In the genomic region with DNA sequence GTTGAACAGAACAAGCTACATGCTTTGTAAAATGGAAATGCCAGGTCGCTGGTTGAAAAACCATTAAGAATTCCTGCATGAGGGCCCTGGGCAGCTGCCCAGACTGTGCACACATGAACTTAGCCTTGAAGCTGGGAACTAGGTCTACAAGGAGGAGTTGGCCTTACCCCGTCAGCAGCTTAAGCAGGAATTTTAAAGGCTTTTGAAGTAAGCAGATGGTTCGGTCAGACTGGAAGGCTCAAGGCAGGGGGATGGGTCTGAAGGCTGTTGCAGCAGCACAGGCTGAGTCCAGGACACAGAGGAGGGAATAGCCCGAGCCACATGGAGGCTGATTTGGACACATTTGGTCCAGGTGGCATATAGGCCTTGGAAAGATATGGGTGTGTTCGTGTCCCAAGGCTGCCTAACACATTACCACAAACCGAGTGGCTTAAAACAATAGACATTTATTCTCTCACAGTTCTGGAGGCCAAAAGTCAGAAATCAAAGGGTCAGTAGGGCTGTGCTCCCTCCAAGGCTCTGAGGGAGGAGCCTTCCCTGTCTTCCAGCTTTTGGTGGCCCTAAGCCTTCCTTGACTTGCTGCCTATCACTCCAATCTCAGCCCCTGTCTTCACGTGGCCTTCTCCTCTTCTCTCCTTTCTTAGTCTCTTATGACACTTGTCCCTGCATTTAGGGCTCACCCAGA, we compare ENCODE assay signal across 1 cellular context.
TF ChIP-seq lines count a peak whose summit lies in the region.

No MANE protein-coding gene starts in this region.

TF ChIP-seq in GM12891, 5 proteins besides CTCF, POLR2A, EP300 and RAD21 (continued from another document):
- TF ChIP-seq PAX5 (IDR thresholded peaks at IDR 0.05; ENCODE audit: insufficient read depth, low read length, severe bottlenecking), result no peak
- TF ChIP-seq TAF1 (IDR thresholded peaks at IDR 0.05; ENCODE audit: low read depth, low read length), result no peak
- no peak for TF ChIP-seq POU2F2 (IDR thresholded peaks at IDR 0.05; ENCODE audit: low read depth, low read length)
